In the genomic region with DNA sequence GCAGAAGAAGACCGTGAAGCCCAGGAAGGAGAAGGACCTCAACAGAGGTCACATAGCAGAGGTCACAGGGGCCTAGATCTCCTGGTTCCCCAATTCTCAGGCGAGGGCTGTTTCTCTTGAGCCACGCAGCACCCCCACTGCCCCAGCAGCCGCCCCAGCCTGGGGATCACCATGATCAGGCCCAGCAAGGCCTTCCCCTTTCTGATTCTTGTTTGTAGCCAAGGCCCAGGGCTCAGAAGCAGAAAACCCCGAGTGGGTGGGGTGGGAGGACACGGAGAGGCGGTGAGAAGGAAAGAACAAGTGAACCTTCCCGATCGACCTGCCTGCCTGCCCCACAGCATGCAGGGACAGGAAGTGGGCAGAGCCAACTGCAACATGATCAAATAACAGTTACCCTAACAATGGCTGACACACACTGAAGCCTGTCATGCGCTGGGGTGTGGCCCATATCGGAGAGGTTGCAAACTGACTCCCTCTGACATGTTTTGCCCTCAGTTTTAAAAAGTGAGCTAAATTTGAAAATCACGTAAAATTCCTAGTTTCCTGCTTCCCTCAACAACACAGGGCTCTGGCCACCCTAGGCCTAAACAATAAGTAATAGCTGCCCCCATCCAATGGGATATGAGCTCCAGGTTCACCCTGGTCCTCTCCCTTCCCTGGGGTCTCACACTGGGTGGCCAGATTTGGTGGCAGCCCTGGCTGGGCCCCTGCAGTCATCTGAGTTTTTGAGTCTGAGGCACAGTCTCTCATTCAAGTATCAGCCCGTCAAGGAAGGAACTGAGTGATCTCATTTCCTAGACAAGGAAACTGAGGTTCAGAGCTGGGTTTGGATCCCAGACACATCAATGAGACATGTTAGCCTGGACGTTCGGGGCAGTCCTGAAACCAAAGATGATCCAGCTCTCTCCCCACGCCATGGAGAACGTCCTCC, we compare ENCODE assay signal across 8 cellular contexts. TPM values are rescaled to one million over a fixed set of nuclear protein-coding genes. Genes with fewer than 3 reads are reported as not detected.
DNase-seq lines count a peak whose midpoint lies in the region; ATAC-seq lines count a peak whose summit lies in the region.

No MANE protein-coding gene starts in this region.

- peak overlapping the region; percentile 93 to 99 (median 97) for H3K27ac Mint-ChIP-seq in naive B cell
- peak overlapping the region; percentile 97 to 98 for H3K27ac Mint-ChIP-seq in stimulated activated naive CD8-positive, alpha-beta T cell treated with anti-CD3 and anti-CD28 coated beads, Interleukin-15, amount 100 ng/mL, for 72 hours

- DNase-seq in HT-29 (ENCODE audit: low spot score) (peak; percentile 64), dedifferentiated amniotic fluid mesenchymal stem cell (ENCODE audit: extremely low spot score) (peak; percentile 19), naive B cell (peak; percentile 84), NCI-H1105 treated with DMSO at 0.1 percent for 48 hours (lab: John Stamatoyannopoulos, UW) (no peak)
- DNase-seq in activated CD4-positive, alpha-beta T cell treated with anti-CD3 and anti-CD28 coated beads for 1 hour, result peak; percentile 64
- DNase-seq in stimulated activated naive CD8-positive, alpha-beta T cell treated with anti-CD3 and anti-CD28 coated beads, Interleukin-15, amount 100 ng/mL, for 72 hours, result peak; percentile 54 to 79

- H3K27me3 Mint-ChIP-seq in naive B cell, result no peaks in the 10 kb centered on the region
- H3K27me3 Mint-ChIP-seq in stimulated activated naive CD8-positive, alpha-beta T cell treated with anti-CD3 and anti-CD28 coated beads, Interleukin-15, amount 100 ng/mL, for 72 hours, result no peaks in the 10 kb centered on the region

- peak overlapping the region; percentile 60 to 83 (median 82) for H3K4me3 Mint-ChIP-seq in naive B cell
- H3K4me3 Mint-ChIP-seq in stimulated activated naive CD8-positive, alpha-beta T cell treated with anti-CD3 and anti-CD28 coated beads, Interleukin-15, amount 100 ng/mL, for 72 hours, result peak overlapping the region; percentile 80 to 84

- ATAC-seq in GM19023 (IDR thresholded peaks at IDR 0.05; ENCODE audit: unreplicated experiment), result peak; percentile 62
- ATAC-seq in naive B cell (ENCODE audit: low read depth in 2 of 2), result peak; percentile 93 to 95
- peak; percentile 98 for ATAC-seq in stimulated activated naive CD8-positive, alpha-beta T cell treated with anti-CD3 and anti-CD28 coated beads, Interleukin-15, amount 100 ng/mL, for 72 hours
- ATAC-seq in HG02970 (IDR thresholded peaks at IDR 0.05; ENCODE audit: low FRiP score, unreplicated experiment), result no peak

- H3K9me3 Mint-ChIP-seq in naive B cell, result no peaks in the 10 kb centered on the region
- H3K9me3 Mint-ChIP-seq in stimulated activated naive CD8-positive, alpha-beta T cell treated with anti-CD3 and anti-CD28 coated beads, Interleukin-15, amount 100 ng/mL, for 72 hours, result no peaks in the 10 kb centered on the region

- H3K36me3 Mint-ChIP-seq in naive B cell, result peaks cover 0 to 14% of the 10 kb centered on the region in 2 donors

- peaks cover 51 to 65% (median 64%) of the 10 kb centered on the region in 3 donors for H3K4me1 Mint-ChIP-seq in naive B cell
- peaks cover 74% of the 10 kb centered on the region for H3K4me1 Mint-ChIP-seq in stimulated activated naive CD8-positive, alpha-beta T cell treated with anti-CD3 and anti-CD28 coated beads, Interleukin-15, amount 100 ng/mL, for 72 hours

RNA-seq across cellular contexts. Expression of a gene that starts 6.5 kb away (rescaled TPM):
- 98.1 and 98.6 TPM in 2 replicates for total RNA-seq in HT-29 (2014; rRNA removed; shearing (Covaris generic))
- 10 to 100 TPM; 14.1 to 22.6 (median 16.9) TPM for polyA plus RNA-seq in naive B cell (ENCODE audit: low read depth in 6 of 6)

RNA-seq across cellular contexts. Expression of a gene that starts 34.0 kb away (rescaled TPM):
- 53.3 and 68.3 TPM in 2 replicates for total RNA-seq in HT-29 (2014; rRNA removed; shearing (Covaris generic))
- 100 to 1,000 TPM in 5 of 6 donors, 10 to 100 TPM in 1; 99.3 to 153 (median 113) TPM for polyA plus RNA-seq in naive B cell (ENCODE audit: low read depth in 6 of 6)

RNA-seq across cellular contexts. Expression of a gene that starts 43.6 kb away (rescaled TPM):
- 177 and 178 TPM in 2 replicates for total RNA-seq in HT-29 (2014; rRNA removed; shearing (Covaris generic))
- 10 to 100 TPM in 4 of 6 donors, 1 to 10 TPM in 2; 8.3 to 17.0 (median 13.0) TPM for polyA plus RNA-seq in naive B cell (ENCODE audit: low read depth in 6 of 6)
